Comparison of ENCODE assay signal across 2 cellular contexts in the genomic region with DNA sequence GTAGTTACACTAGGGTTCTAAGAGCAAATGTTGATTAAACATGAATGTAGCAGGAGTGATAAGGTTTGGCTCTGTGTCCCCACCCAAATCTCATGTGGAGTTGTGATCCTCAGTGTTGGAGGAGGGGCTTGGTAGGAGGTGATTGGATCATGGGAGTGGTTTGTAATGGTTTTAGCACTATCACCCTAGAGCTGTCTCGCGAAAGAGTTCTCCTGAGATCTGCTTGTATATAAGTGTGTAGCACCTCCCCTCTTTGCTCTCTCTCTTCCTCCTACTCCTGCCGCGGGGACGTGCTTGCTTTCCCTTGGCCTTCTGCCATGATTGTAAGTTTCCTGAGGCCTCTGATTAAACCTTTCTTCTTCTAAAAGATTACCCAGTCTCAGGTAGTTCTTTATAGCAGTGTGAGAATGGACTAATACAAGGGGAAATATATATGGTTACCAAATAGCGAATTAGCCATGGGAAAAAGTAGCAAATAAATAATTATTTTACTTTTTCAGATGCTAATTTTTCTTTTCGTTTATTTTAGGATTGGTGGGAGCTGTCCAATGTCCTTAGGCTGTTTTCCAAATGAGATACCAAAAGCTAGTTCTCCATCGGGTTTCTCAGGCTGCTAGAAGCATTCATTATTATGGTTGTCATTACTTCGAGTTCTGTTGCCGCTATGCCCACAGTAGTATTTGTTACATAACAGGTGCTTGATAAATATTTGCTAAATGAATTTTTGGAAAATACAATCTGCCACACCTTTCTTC.
TF ChIP-seq lines count a peak whose summit lies in the region.

No MANE protein-coding gene starts in this region.

TF ChIP-seq in HEK293, 187 proteins besides CTCF, POLR2A, EP300 and RAD21 (continues in another document):
- TF ChIP-seq, protein P1, sequence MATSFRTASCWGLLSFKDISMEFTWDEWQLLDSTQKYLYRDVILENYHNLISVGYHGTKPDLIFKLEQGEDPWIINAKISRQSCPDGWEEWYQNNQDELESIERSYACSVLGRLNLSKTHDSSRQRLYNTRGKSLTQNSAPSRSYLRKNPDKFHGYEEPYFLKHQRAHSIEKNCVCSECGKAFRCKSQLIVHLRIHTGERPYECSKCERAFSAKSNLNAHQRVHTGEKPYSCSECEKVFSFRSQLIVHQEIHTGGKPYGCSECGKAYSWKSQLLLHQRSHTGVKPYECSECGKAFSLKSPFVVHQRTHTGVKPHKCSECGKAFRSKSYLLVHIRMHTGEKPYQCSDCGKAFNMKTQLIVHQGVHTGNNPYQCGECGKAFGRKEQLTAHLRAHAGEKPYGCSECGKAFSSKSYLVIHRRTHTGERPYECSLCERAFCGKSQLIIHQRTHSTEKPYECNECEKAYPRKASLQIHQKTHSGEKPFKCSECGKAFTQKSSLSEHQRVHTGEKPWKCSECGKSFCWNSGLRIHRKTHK (tag by site-specific recombination; IDR thresholded peaks at IDR 0.05) = no peak
- TF ChIP-seq ZNF48 (tag by site-specific recombination; IDR thresholded peaks at IDR 0.05) = no peak
- no peak for TF ChIP-seq ZNF24 (tag by site-specific recombination; IDR thresholded peaks at IDR 0.05)
- no peak for TF ChIP-seq ZNF416 (tag by site-specific recombination; IDR thresholded peaks at IDR 0.05)
- TF ChIP-seq ZSCAN5A (tag by site-specific recombination; IDR thresholded peaks at IDR 0.05) = peak; percentile 89; the same call in 1 of the 2 replicates
- no peak for TF ChIP-seq ZNF394 (tag by site-specific recombination; IDR thresholded peaks at IDR 0.05; ENCODE audit: borderline replicate concordance)
- TF ChIP-seq, protein P2, sequence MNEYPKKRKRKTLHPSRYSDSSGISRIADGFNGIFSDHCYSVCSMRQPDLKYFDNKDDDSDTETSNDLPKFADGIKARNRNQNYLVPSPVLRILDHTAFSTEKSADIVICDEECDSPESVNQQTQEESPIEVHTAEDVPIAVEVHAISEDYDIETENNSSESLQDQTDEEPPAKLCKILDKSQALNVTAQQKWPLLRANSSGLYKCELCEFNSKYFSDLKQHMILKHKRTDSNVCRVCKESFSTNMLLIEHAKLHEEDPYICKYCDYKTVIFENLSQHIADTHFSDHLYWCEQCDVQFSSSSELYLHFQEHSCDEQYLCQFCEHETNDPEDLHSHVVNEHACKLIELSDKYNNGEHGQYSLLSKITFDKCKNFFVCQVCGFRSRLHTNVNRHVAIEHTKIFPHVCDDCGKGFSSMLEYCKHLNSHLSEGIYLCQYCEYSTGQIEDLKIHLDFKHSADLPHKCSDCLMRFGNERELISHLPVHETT (tag by site-specific recombination; IDR thresholded peaks at IDR 0.05) = no peak
- no peak for TF ChIP-seq HOXA7 (CRISPR knock-in tag; IDR thresholded peaks at IDR 0.05; ENCODE audit: borderline replicate concordance)
- TF ChIP-seq ZFP69B (tag by site-specific recombination; IDR thresholded peaks at IDR 0.05) = no peak
- TF ChIP-seq ZNF138 (tag by site-specific recombination; IDR thresholded peaks at IDR 0.05; ENCODE audit: borderline replicate concordance) = no peak
- 0 out of 2 replicates have a peak, but pooled peaks have one; percentile 29 for TF ChIP-seq ZXDB (tag by site-specific recombination; IDR thresholded peaks at IDR 0.05)
- TF ChIP-seq, protein P3, sequence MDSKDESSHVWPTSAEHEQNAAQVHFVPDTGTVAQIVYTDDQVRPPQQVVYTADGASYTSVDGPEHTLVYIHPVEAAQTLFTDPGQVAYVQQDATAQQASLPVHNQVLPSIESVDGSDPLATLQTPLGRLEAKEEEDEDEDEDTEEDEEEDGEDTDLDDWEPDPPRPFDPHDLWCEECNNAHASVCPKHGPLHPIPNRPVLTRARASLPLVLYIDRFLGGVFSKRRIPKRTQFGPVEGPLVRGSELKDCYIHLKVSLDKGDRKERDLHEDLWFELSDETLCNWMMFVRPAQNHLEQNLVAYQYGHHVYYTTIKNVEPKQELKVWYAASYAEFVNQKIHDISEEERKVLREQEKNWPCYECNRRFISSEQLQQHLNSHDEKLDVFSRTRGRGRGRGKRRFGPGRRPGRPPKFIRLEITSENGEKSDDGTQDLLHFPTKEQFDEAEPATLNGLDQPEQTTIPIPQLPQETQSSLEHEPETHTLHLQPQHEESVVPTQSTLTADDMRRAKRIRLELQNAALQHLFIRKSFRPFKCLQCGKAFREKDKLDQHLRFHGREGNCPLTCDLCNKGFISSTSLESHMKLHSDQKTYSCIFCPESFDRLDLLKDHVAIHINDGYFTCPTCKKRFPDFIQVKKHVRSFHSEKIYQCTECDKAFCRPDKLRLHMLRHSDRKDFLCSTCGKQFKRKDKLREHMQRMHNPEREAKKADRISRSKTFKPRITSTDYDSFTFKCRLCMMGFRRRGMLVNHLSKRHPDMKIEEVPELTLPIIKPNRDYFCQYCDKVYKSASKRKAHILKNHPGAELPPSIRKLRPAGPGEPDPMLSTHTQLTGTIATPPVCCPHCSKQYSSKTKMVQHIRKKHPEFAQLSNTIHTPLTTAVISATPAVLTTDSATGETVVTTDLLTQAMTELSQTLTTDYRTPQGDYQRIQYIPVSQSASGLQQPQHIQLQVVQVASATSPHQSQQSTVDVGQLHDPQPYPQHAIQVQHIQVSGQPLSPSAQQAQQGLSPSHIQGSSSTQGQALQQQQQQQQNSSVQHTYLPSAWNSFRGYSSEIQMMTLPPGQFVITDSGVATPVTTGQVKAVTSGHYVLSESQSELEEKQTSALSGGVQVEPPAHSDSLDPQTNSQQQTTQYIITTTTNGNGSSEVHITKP (tag by site-specific recombination; IDR thresholded peaks at IDR 0.05) = no peak
- TF ChIP-seq KLF8 (tag by site-specific recombination; IDR thresholded peaks at IDR 0.05) = no peak
- TF ChIP-seq ZNF311 (tag by site-specific recombination; IDR thresholded peaks at IDR 0.05; ENCODE audit: borderline replicate concordance) = no peak
- no peak for TF ChIP-seq ZEB2 (tag by site-specific recombination; IDR thresholded peaks at IDR 0.05)
- no peak for TF ChIP-seq TCF7L2 (IDR thresholded peaks at IDR 0.05; ENCODE audit: borderline replicate concordance, low read depth, low read length)
- no peak for TF ChIP-seq ZNF843 (tag by site-specific recombination; IDR thresholded peaks at IDR 0.05)
- TF ChIP-seq ZNF341 (tag by site-specific recombination; IDR thresholded peaks at IDR 0.05; ENCODE audit: low read depth) = no peak
- TF ChIP-seq SP2 (tag by site-specific recombination; IDR thresholded peaks at IDR 0.05) = no peak
- TF ChIP-seq ZNF677 (tag by site-specific recombination; IDR thresholded peaks at IDR 0.05) = no peak
- TF ChIP-seq ZNF514 (tag by site-specific recombination; IDR thresholded peaks at IDR 0.05) = no peak

TF ChIP-seq in K562, 482 proteins besides CTCF, POLR2A, EP300 and RAD21 (continued from another document):
- TF ChIP-seq ZNF584 (CRISPR knock-in tag; IDR thresholded peaks at IDR 0.05; ENCODE audit: low read depth) (no peak), CC2D1A (IDR thresholded peaks at IDR 0.05) (peak; percentile 54; the same call in 1 of the 2 replicates), BRCA1 (IDR thresholded peaks at IDR 0.05) (no peak), BRCA1 (CRISPR knock-in tag; IDR thresholded peaks at IDR 0.05) (no peak), CHAMP1 (IDR thresholded peaks at IDR 0.05) (peak; percentile 71; the same call in 1 of the 2 replicates), NFIC (IDR thresholded peaks at IDR 0.05) (peak; percentile 55), ASH1L (IDR thresholded peaks at IDR 0.05; ENCODE audit: borderline replicate concordance, low read depth, partially characterized antibody) (no peak)
